Comparison of ENCODE assay signal across 12 cellular contexts in the genomic region with DNA sequence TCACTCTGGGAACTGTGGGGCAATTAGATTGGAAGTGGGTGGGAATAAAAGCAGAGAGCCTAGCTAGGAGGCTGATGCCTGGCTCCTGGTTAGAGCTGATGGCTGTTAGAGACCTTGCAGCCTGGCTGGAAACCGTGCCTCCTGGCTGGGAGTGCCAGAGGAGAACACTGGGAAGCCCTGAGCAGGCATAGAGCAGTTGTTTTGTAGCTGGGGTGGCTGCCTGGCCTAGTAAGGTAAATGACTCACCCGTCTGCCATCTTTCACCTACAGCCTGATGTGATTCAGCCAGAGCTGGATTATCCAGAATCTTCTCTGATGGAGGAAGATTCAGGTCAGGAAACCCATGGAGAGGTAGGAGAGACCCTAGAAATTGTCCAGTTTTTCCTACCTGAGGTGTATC. TPM values are rescaled to one million over a fixed set of nuclear protein-coding genes. Genes with fewer than 3 reads are reported as not detected.
A peak's percentile ranks its signal among the peaks of the same experiment; 100 is the strongest.
DNase-seq lines count a peak whose midpoint lies in the region; TF ChIP-seq lines count a peak whose summit lies in the region.
"Had no signal": no experiment of that assay in that cellular context is flagged by ENCODE, and none has a peak within 500 bp of the region (broad histone marks: within the 10 kb centered on the region; RNA-seq: fewer than 3 reads in every experiment).

No MANE protein-coding gene starts in this region.

- H2BK5ac ChIP-seq in neuronal stem cell (ENCODE audit: low read length): no peak overlapping the region

- H3K14ac ChIP-seq in neuronal stem cell (ENCODE audit: low read length): no peak overlapping the region

- H2BK120ac ChIP-seq in neuronal stem cell (ENCODE audit: low read depth, low read length): no peak overlapping the region

- no peak overlapping the region for H3K4me2 ChIP-seq in neuronal stem cell (ENCODE audit: insufficient read depth, low read length, poor library complexity, severe bottlenecking)

- H3K27ac ChIP-seq in esophagus squamous epithelium (peak overlapping the region; percentile 6 to 57 (median 45)), neuronal stem cell (replicated peaks; ENCODE audit: low read length) (no peak overlapping the region)
- H3K27ac ChIP-seq: right lobe of liver had no signal

- no peak overlapping the region for H3K9ac ChIP-seq in neuronal stem cell (ENCODE audit: low read depth, low read length, poor library complexity)

- no peak overlapping the region for H3K23ac ChIP-seq in neuronal stem cell (ENCODE audit: low read depth, low read length, poor library complexity)

- no peak overlapping the region for H3K4me3 ChIP-seq in esophagus squamous epithelium
- H3K4me3 ChIP-seq in neuronal stem cell (ENCODE audit: low read length in 2 of 2): no peak overlapping the region
- H3K4me3 ChIP-seq: right lobe of liver had no signal

- TF ChIP-seq CTCF in esophagus squamous epithelium (IDR thresholded peaks at IDR 0.05): no peak

- no peaks in the 10 kb centered on the region for H3K27me3 ChIP-seq in esophagus squamous epithelium
- H3K27me3 ChIP-seq in neuronal stem cell (ENCODE audit: control insufficient read depth in 3 of 3, insufficient read depth in 3 of 3, low read depth in 1 of 3, low read length in 3 of 3): no peaks in the 10 kb centered on the region
- H3K27me3 ChIP-seq: right lobe of liver had no signal

- H3K4me1 ChIP-seq in esophagus squamous epithelium (peaks cover 7 to 36% (median 8%) of the 10 kb centered on the region in 3 donors), neuronal stem cell (ENCODE audit: control insufficient read depth in 2 of 2, insufficient read depth in 1 of 2, low read depth in 1 of 2, low read length in 2 of 2) (peaks cover 2 to 4% of the 10 kb centered on the region in 2 donors)

- H2BK15ac ChIP-seq in neuronal stem cell (ENCODE audit: low read length): no peak overlapping the region

- H3K18ac ChIP-seq in neuronal stem cell (ENCODE audit: low read length): peak overlapping the region; percentile 38

- no peak overlapping the region for H2AK5ac ChIP-seq in neuronal stem cell (ENCODE audit: low read depth, low read length)

- DNase-seq in ELR (ENCODE audit: low read depth) (peak; percentile 81), RKO (ENCODE audit: low spot score) (peak; percentile 28), esophagus squamous epithelium (lab: John Stamatoyannopoulos, UW) (no peak), neuronal stem cell (ENCODE audit: low spot score) (no peak), NK-92 (lab: John Stamatoyannopoulos, UW; ENCODE audit: unreplicated experiment) (no peak), NCI-H2029 treated with DMSO at 0.1 percent for 48 hours (lab: John Stamatoyannopoulos, UW) (no peak), 8988T (no peak), NCI-H2196 (lab: John Stamatoyannopoulos, UW; ENCODE audit: unreplicated experiment) (no peak)
- DNase-seq: activated effector memory CD4-positive, alpha-beta T cell treated with anti-CD3 and anti-CD28 coated beads, Interleukin-2, amount 50 U/mL, for 16 hours; CD8-positive, alpha-beta T cell; NCI-H524 treated with DMSO at 0.1 percent for 48 hours; right lobe of liver had no signal

- H2AFZ ChIP-seq in neuronal stem cell (ENCODE audit: low read length): no peak overlapping the region

- no peak overlapping the region for H2BK12ac ChIP-seq in neuronal stem cell (ENCODE audit: low read length)

- H3K9me3 ChIP-seq in esophagus squamous epithelium (no peaks in the 10 kb centered on the region), neuronal stem cell (replicated peaks in 1 of 2; ENCODE audit: control insufficient read depth in 2 of 2, insufficient read depth in 1 of 2, low read depth in 1 of 2, low read length in 2 of 2) (no peaks in the 10 kb centered on the region)
- H3K9me3 ChIP-seq: right lobe of liver had no signal

- intact Hi-C loops in esophagus squamous epithelium (cut with DNase I): no loop called here

- H3K36me3 ChIP-seq in esophagus squamous epithelium: peaks cover 6 to 29% (median 9%) of the 10 kb centered on the region in 3 donors
- peaks cover 12 to 24% of the 10 kb centered on the region in 2 donors for H3K36me3 ChIP-seq in neuronal stem cell (replicated peaks in 1 of 2; ENCODE audit: control insufficient read depth in 2 of 2, insufficient read depth in 2 of 2, low read length in 2 of 2)

- WGBS in esophagus squamous epithelium, 2 donors: 19 to 48% methylated on average over 2 of the region's 2 CpGs
- no CpG with 5 or more reads among the region's 2 CpGs for WGBS in neuronal stem cell (ENCODE audit: extremely low coverage in 2 of 2, insufficient read length in 2 of 2, insufficient replicate concordance in 1 of 2), 2 donors

- H4K91ac ChIP-seq in neuronal stem cell (ENCODE audit: low read depth, low read length, poor library complexity): no peak overlapping the region

- H3K79me1 ChIP-seq in neuronal stem cell (ENCODE audit: low read depth, low read length): peaks cover under 1% of the 10 kb centered on the region

- TF ChIP-seq POLR2A in esophagus squamous epithelium (IDR thresholded peaks at IDR 0.05): no peak

- no peak overlapping the region for H4K8ac ChIP-seq in neuronal stem cell (ENCODE audit: low read depth, low read length)

- no peak overlapping the region for H3K4ac ChIP-seq in neuronal stem cell (ENCODE audit: low read length)

RNA-seq across cellular contexts. Expression of gene UQCR10, which starts 6.1 kb away (rescaled TPM):
- 10 to 100 TPM; 50.7 to 94.8 (median 65.0) TPM for total RNA-seq in esophagus squamous epithelium
- polyA plus RNA-seq in neuronal stem cell (2013, experiment 1 of 2): 169 TPM
- polyA plus RNA-seq in neuronal stem cell (2013, experiment 2 of 2): 171 TPM

RNA-seq across cellular contexts. Expression of gene ZMAT5, which starts 6.4 kb away (rescaled TPM):
- total RNA-seq in esophagus squamous epithelium: 10 to 100 TPM; 10.1 to 43.8 (median 18.1) TPM
- 23.3 TPM for polyA plus RNA-seq in neuronal stem cell (2013, experiment 1 of 2)
- 23.0 TPM for polyA plus RNA-seq in neuronal stem cell (2013, experiment 2 of 2)

RNA-seq across cellular contexts. Expression of gene CABP7, which starts 53.4 kb away (rescaled TPM):
- total RNA-seq in esophagus squamous epithelium: under 1 TPM in 1 of 4 donors, not detected in 3; 0.13 TPM
- 0.04 TPM for polyA plus RNA-seq in neuronal stem cell (2013, experiment 1 of 2)
- polyA plus RNA-seq in neuronal stem cell (2013, experiment 2 of 2): 0.04 TPM
- total RNA-seq: right lobe of liver had no signal

Comparison
In these comparisons a context has a peak if more than half of its experiments do, and no peak if none do; other contexts are left out.
1. DNase-seq: peak in ELR (single experiment) and RKO (single experiment); none in esophagus squamous epithelium (single experiment), neuronal stem cell (single experiment), NK-92 (single experiment), NCI-H2029 treated with DMSO at 0.1 percent for 48 hours (single experiment), 8988T (single experiment) and NCI-H2196 (single experiment).